14 cellular contexts compared by ENCODE assay signal in genomic region chr1:61213612-61214011, GRCh38.
A peak's percentile ranks its signal among the peaks of the same experiment; 100 is the strongest.
DNase-seq lines count a peak whose midpoint lies in the region; ATAC-seq and TF ChIP-seq lines count a peak whose summit lies in the region.
"Had no signal": no experiment of that assay in that cellular context is flagged by ENCODE, and none has a peak within 500 bp of the region (broad histone marks: within the 10 kb centered on the region; RNA-seq: fewer than 3 reads in every experiment).

No MANE protein-coding gene starts in this region.

- TF ChIP-seq CTCF in natural killer cell (IDR thresholded peaks at IDR 0.05), result no peak
- no peak for TF ChIP-seq CTCF in hepatocyte (IDR thresholded peaks at IDR 0.05; ENCODE audit: poor library complexity)

- no peak overlapping the region for H3K4me2 ChIP-seq in hepatocyte

- no peak for ATAC-seq in natural killer cell treated with Interleukin-12 subunit alpha and Interleukin-12 subunit beta and Interleukin-15 and Interleukin-18, amount 100 ng/mL, for 72 hours
- ATAC-seq in natural killer cell (no peak), left lobe of liver (peak; percentile 85)
- no peak for ATAC-seq in stimulated activated effector memory CD8-positive, alpha-beta T cell treated with anti-CD3 and anti-CD28 coated beads, Interleukin-12 subunit alpha, Interleukin-12 subunit beta, amount 100 ng/mL, for 72 hours
- ATAC-seq: HCT116 had no signal

- WGBS in hepatocyte (ENCODE audit: low lambda C conversion rate, missing lambda C conversion rate), result 98% methylated on average over 8 of the region's 8 CpGs

- H3K36me3 ChIP-seq in hepatocyte (replicated peaks; ENCODE audit: insufficient read depth, low read depth), result no peaks in the 10 kb centered on the region

- no peak overlapping the region for H3K4me3 ChIP-seq in hepatocyte

- no peak overlapping the region for H2AFZ ChIP-seq in hepatocyte

- H3K79me2 ChIP-seq in hepatocyte, result peaks cover 29% of the 10 kb centered on the region

- intact Hi-C loops in natural killer cell (cut with micrococcal nuclease), result loop anchor here (5.0 kb wide), 1 partner anchor 161 kb away; no protein-coding TSS in a partner anchor

- H3K9me2 ChIP-seq in hepatocyte (replicated peaks; ENCODE audit: insufficient read depth), result no peaks in the 10 kb centered on the region

- H4K20me1 ChIP-seq in hepatocyte (ENCODE audit: insufficient read depth, poor library complexity, severe bottlenecking), result no peaks in the 10 kb centered on the region

- H3K9me3 Mint-ChIP-seq in natural killer cell treated with Interleukin-12 subunit alpha and Interleukin-12 subunit beta and Interleukin-15 and Interleukin-18, amount 100 ng/mL, for 72 hours, result no peaks in the 10 kb centered on the region
- H3K9me3 Mint-ChIP-seq in natural killer cell, result no peaks in the 10 kb centered on the region
- no peaks in the 10 kb centered on the region for H3K9me3 Mint-ChIP-seq in stimulated activated effector memory CD8-positive, alpha-beta T cell treated with anti-CD3 and anti-CD28 coated beads, Interleukin-12 subunit alpha, Interleukin-12 subunit beta, amount 100 ng/mL, for 72 hours
- H3K9me3 Mint-ChIP-seq: CD4-positive, alpha-beta T cell had no signal

- H3K27me3 Mint-ChIP-seq in natural killer cell treated with Interleukin-12 subunit alpha and Interleukin-12 subunit beta and Interleukin-15 and Interleukin-18, amount 100 ng/mL, for 72 hours, result peaks cover 5 to 17% of the 10 kb centered on the region in 2 donors
- H3K27me3 Mint-ChIP-seq in natural killer cell (ENCODE audit: low read depth in 2 of 2), result peaks cover 2 to 27% of the 10 kb centered on the region in 2 donors
- H3K27me3 Mint-ChIP-seq: CD4-positive, alpha-beta T cell had no signal

- no peak overlapping the region for H3K27ac Mint-ChIP-seq in natural killer cell treated with Interleukin-12 subunit alpha and Interleukin-12 subunit beta and Interleukin-15 and Interleukin-18, amount 100 ng/mL, for 72 hours
- H3K27ac Mint-ChIP-seq in natural killer cell, result no peak overlapping the region
- peak overlapping the region; percentile 15 for H3K27ac Mint-ChIP-seq in stimulated activated effector memory CD8-positive, alpha-beta T cell treated with anti-CD3 and anti-CD28 coated beads, Interleukin-12 subunit alpha, Interleukin-12 subunit beta, amount 100 ng/mL, for 72 hours
- H3K27ac Mint-ChIP-seq: CD4-positive, alpha-beta T cell had no signal

- DNase-seq in natural killer cell treated with Interleukin-12 subunit alpha and Interleukin-12 subunit beta and Interleukin-15 and Interleukin-18, amount 100 ng/mL, for 72 hours (ENCODE audit: low spot score), result no peak
- DNase-seq in natural killer cell, result no peak
- peak; percentile 90 for DNase-seq in left lobe of liver (ENCODE audit: low spot score)
- no peak for DNase-seq in stimulated activated effector memory CD8-positive, alpha-beta T cell treated with anti-CD3 and anti-CD28 coated beads, Interleukin-12 subunit alpha, Interleukin-12 subunit beta, amount 100 ng/mL, for 72 hours (ENCODE audit: low spot score in 2 of 2)
- DNase-seq in NCI-H1436 treated with DMSO at 0.1 percent for 48 hours (lab: John Stamatoyannopoulos, UW), result no peak
- no peak for DNase-seq in NCI-H1092 (lab: John Stamatoyannopoulos, UW)
- DNase-seq in hepatocyte (ENCODE audit: low spot score), result no peak
- DNase-seq: AML-193; C1 segment of cervical spinal cord; Calu3; CD4-positive, alpha-beta T cell; DMS 273 treated with DMSO at 0.1 percent for 48 hours had no signal

- no peaks in the 10 kb centered on the region for H3K4me1 ChIP-seq in hepatocyte (ENCODE audit: insufficient read depth)

- H3K36me3 Mint-ChIP-seq in natural killer cell treated with Interleukin-12 subunit alpha and Interleukin-12 subunit beta and Interleukin-15 and Interleukin-18, amount 100 ng/mL, for 72 hours, result no peaks in the 10 kb centered on the region
- no peaks in the 10 kb centered on the region for H3K36me3 Mint-ChIP-seq in natural killer cell
- H3K36me3 Mint-ChIP-seq in stimulated activated effector memory CD8-positive, alpha-beta T cell treated with anti-CD3 and anti-CD28 coated beads, Interleukin-12 subunit alpha, Interleukin-12 subunit beta, amount 100 ng/mL, for 72 hours, result no peaks in the 10 kb centered on the region

- no peaks in the 10 kb centered on the region for H3K27me3 ChIP-seq in hepatocyte

- no peaks in the 10 kb centered on the region for H3K9me3 ChIP-seq in hepatocyte (ENCODE audit: low read depth)

- H3K27ac ChIP-seq in hepatocyte, result no peak overlapping the region
- H3K27ac ChIP-seq: 22Rv1 had no signal

- H3K4me1 Mint-ChIP-seq in natural killer cell treated with Interleukin-12 subunit alpha and Interleukin-12 subunit beta and Interleukin-15 and Interleukin-18, amount 100 ng/mL, for 72 hours (ENCODE audit: low read depth in 2 of 2), result peaks cover 0 to 12% of the 10 kb centered on the region in 2 donors
- no peaks in the 10 kb centered on the region for H3K4me1 Mint-ChIP-seq in natural killer cell
- H3K4me1 Mint-ChIP-seq in stimulated activated effector memory CD8-positive, alpha-beta T cell treated with anti-CD3 and anti-CD28 coated beads, Interleukin-12 subunit alpha, Interleukin-12 subunit beta, amount 100 ng/mL, for 72 hours, result peaks cover 15% of the 10 kb centered on the region

- H3K4me3 Mint-ChIP-seq in natural killer cell treated with Interleukin-12 subunit alpha and Interleukin-12 subunit beta and Interleukin-15 and Interleukin-18, amount 100 ng/mL, for 72 hours, result peak overlapping the region; percentile 15
- no peak overlapping the region for H3K4me3 Mint-ChIP-seq in natural killer cell
- H3K4me3 Mint-ChIP-seq in stimulated activated effector memory CD8-positive, alpha-beta T cell treated with anti-CD3 and anti-CD28 coated beads, Interleukin-12 subunit alpha, Interleukin-12 subunit beta, amount 100 ng/mL, for 72 hours, result no peak overlapping the region
- H3K4me3 Mint-ChIP-seq: CD4-positive, alpha-beta T cell had no signal
